In the genomic region with DNA sequence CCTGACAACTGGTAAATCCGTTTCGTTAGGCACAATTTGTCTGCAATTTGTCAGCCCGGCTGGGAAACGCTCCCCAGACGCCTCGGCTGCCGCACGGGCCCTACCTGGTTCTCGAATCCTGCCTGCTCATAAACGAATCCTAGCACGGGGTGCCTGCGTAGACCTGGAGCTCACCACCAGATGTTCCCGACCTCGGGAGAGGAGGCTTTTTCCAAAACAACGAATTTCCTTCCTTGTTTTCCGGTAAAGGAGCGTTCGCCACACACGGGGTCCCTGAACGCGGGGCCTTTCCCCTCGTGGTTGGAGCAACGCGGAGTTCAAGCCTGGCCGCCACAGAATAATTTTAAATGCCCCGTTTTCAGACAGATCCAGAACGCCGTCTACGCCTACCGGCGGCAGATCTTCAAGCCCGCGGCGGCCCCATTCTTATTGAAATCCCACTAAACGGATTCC, we compare ENCODE assay signal across 10 cellular contexts. TPM values are rescaled to one million over a fixed set of nuclear protein-coding genes. Genes with fewer than 3 reads are reported as not detected.
DNase-seq lines count a peak whose midpoint lies in the region; ATAC-seq and TF ChIP-seq lines count a peak whose summit lies in the region.
"Had no signal": no experiment of that assay in that cellular context is flagged by ENCODE, and none has a peak within 500 bp of the region (broad histone marks: within the 10 kb centered on the region; RNA-seq: fewer than 3 reads in every experiment).

No MANE protein-coding gene starts in this region.

- H3K9me3 Mint-ChIP-seq in natural killer cell treated with Interleukin-12 subunit alpha and Interleukin-12 subunit beta and Interleukin-15 and Interleukin-18, amount 100 ng/mL, for 72 hours, result no peaks in the 10 kb centered on the region
- H3K9me3 Mint-ChIP-seq in natural killer cell (no peaks in the 10 kb centered on the region), memory B cell (no peaks in the 10 kb centered on the region)
- H3K9me3 Mint-ChIP-seq in activated naive CD8-positive, alpha-beta T cell treated with anti-CD3 and anti-CD28 coated beads, Interleukin-2, amount 10 ng/mL, durations not matched to agents 7 days and 5 days, result no peaks in the 10 kb centered on the region

- H3K27me3 Mint-ChIP-seq in natural killer cell treated with Interleukin-12 subunit alpha and Interleukin-12 subunit beta and Interleukin-15 and Interleukin-18, amount 100 ng/mL, for 72 hours, result peaks cover 34 to 40% of the 10 kb centered on the region in 2 donors
- H3K27me3 Mint-ChIP-seq in natural killer cell (ENCODE audit: low read depth in 2 of 2) (peaks cover 45 to 66% of the 10 kb centered on the region in 2 donors), memory B cell (peaks cover 28% of the 10 kb centered on the region)
- H3K27me3 Mint-ChIP-seq in activated naive CD8-positive, alpha-beta T cell treated with anti-CD3 and anti-CD28 coated beads, Interleukin-2, amount 10 ng/mL, durations not matched to agents 7 days and 5 days, result peaks cover 74% of the 10 kb centered on the region

- H3K36me3 Mint-ChIP-seq in natural killer cell treated with Interleukin-12 subunit alpha and Interleukin-12 subunit beta and Interleukin-15 and Interleukin-18, amount 100 ng/mL, for 72 hours, result no peaks in the 10 kb centered on the region
- H3K36me3 Mint-ChIP-seq in natural killer cell (no peaks in the 10 kb centered on the region), memory B cell (peaks cover 2% of the 10 kb centered on the region)
- no peaks in the 10 kb centered on the region for H3K36me3 Mint-ChIP-seq in activated naive CD8-positive, alpha-beta T cell treated with anti-CD3 and anti-CD28 coated beads, Interleukin-2, amount 10 ng/mL, durations not matched to agents 7 days and 5 days

- POLR2A ChIA-PET in activated naive CD8-positive, alpha-beta T cell treated with anti-CD3 and anti-CD28 coated beads, Interleukin-2, amount 10 ng/mL, durations not matched to agents 7 days and 5 days (lab: Charles Lee), result no interaction called here

- intact Hi-C loops in natural killer cell (cut with micrococcal nuclease), result no loop called here

- no peak for ATAC-seq in natural killer cell treated with Interleukin-12 subunit alpha and Interleukin-12 subunit beta and Interleukin-15 and Interleukin-18, amount 100 ng/mL, for 72 hours
- ATAC-seq in natural killer cell (no peak), memory B cell (ENCODE audit: low read depth) (no peak), GM21737 (IDR thresholded peaks at IDR 0.05; ENCODE audit: unreplicated experiment) (no peak), HG03108 (IDR thresholded peaks at IDR 0.05; ENCODE audit: unreplicated experiment) (no peak)
- no peak for ATAC-seq in activated naive CD8-positive, alpha-beta T cell treated with anti-CD3 and anti-CD28 coated beads, Interleukin-2, amount 10 ng/mL, durations not matched to agents 7 days and 5 days (ENCODE audit: low read depth)
- ATAC-seq: HCT116 had no signal

- peak; percentile 49 for DNase-seq in natural killer cell treated with Interleukin-12 subunit alpha and Interleukin-12 subunit beta and Interleukin-15 and Interleukin-18, amount 100 ng/mL, for 72 hours (ENCODE audit: low spot score)
- no peak for DNase-seq in natural killer cell
- peak; percentile 53 for DNase-seq in activated naive CD8-positive, alpha-beta T cell treated with anti-CD3 and anti-CD28 coated beads, Interleukin-2, amount 10 ng/mL, durations not matched to agents 7 days and 5 days
- DNase-seq in memory B cell (ENCODE audit: low spot score in 2 of 2), result no peak
- no peak for DNase-seq in effector CD8-positive, alpha-beta T cell (lab: John Stamatoyannopoulos, UW)
- no peak for DNase-seq in NCI-H187 (lab: John Stamatoyannopoulos, UW)
- DNase-seq: NCI-H1436 treated with DMSO at 0.1 percent for 48 hours had no signal

- peaks cover 5 to 6% of the 10 kb centered on the region in 2 donors for H3K4me1 Mint-ChIP-seq in natural killer cell treated with Interleukin-12 subunit alpha and Interleukin-12 subunit beta and Interleukin-15 and Interleukin-18, amount 100 ng/mL, for 72 hours (ENCODE audit: low read depth in 2 of 2)
- peaks cover 12 to 32% of the 10 kb centered on the region in 2 donors for H3K4me1 Mint-ChIP-seq in natural killer cell
- peaks cover 14% of the 10 kb centered on the region for H3K4me1 Mint-ChIP-seq in activated naive CD8-positive, alpha-beta T cell treated with anti-CD3 and anti-CD28 coated beads, Interleukin-2, amount 10 ng/mL, durations not matched to agents 7 days and 5 days
- H3K4me1 Mint-ChIP-seq in memory B cell, result peaks cover 16% of the 10 kb centered on the region

- no peak overlapping the region for H3K4me3 Mint-ChIP-seq in natural killer cell treated with Interleukin-12 subunit alpha and Interleukin-12 subunit beta and Interleukin-15 and Interleukin-18, amount 100 ng/mL, for 72 hours
- H3K4me3 Mint-ChIP-seq in natural killer cell (no peak overlapping the region), memory B cell (peak overlapping the region; percentile 33)
- H3K4me3 Mint-ChIP-seq in activated naive CD8-positive, alpha-beta T cell treated with anti-CD3 and anti-CD28 coated beads, Interleukin-2, amount 10 ng/mL, durations not matched to agents 7 days and 5 days, result no peak overlapping the region

- TF ChIP-seq CTCF in natural killer cell (IDR thresholded peaks at IDR 0.05), result no peak

- H3K27ac Mint-ChIP-seq in natural killer cell treated with Interleukin-12 subunit alpha and Interleukin-12 subunit beta and Interleukin-15 and Interleukin-18, amount 100 ng/mL, for 72 hours, result peak overlapping the region in 1 of 2 donors; percentile 43
- H3K27ac Mint-ChIP-seq in natural killer cell, result no peak overlapping the region
- H3K27ac Mint-ChIP-seq in activated naive CD8-positive, alpha-beta T cell treated with anti-CD3 and anti-CD28 coated beads, Interleukin-2, amount 10 ng/mL, durations not matched to agents 7 days and 5 days, result no peak overlapping the region
- no peak overlapping the region for H3K27ac Mint-ChIP-seq in memory B cell

RNA-seq across cellular contexts. Expression of a gene that starts 1.1 kb away (rescaled TPM):
- total RNA-seq in natural killer cell treated with Interleukin-12 subunit alpha and Interleukin-12 subunit beta and Interleukin-15 and Interleukin-18, amount 100 ng/mL, for 72 hours, result 10 to 100 TPM in 1 of 2 donors, 1 to 10 TPM in 1; 1.6 to 72.7 TPM
- 100 to 1,000 TPM in 1 of 3 donors, 1 to 10 TPM in 1, under 1 TPM in 1; 0.92 to 225 (median 8.4) TPM for total RNA-seq in natural killer cell
- not detected for total RNA-seq in activated naive CD8-positive, alpha-beta T cell treated with anti-CD3 and anti-CD28 coated beads, Interleukin-2, amount 10 ng/mL, durations not matched to agents 7 days and 5 days

RNA-seq across cellular contexts. Expression of a gene that starts 25.2 kb away (rescaled TPM):
- not detected for total RNA-seq in natural killer cell treated with Interleukin-12 subunit alpha and Interleukin-12 subunit beta and Interleukin-15 and Interleukin-18, amount 100 ng/mL, for 72 hours
- total RNA-seq in natural killer cell, result not detected
- not detected for total RNA-seq in activated naive CD8-positive, alpha-beta T cell treated with anti-CD3 and anti-CD28 coated beads, Interleukin-2, amount 10 ng/mL, durations not matched to agents 7 days and 5 days

Comparison
In these comparisons a context has a peak if more than half of its experiments do, and no peak if none do; other contexts are left out.
1. DNase-seq: peak in natural killer cell treated with Interleukin-12 subunit alpha and Interleukin-12 subunit beta and Interleukin-15 and Interleukin-18, amount 100 ng/mL, for 72 hours (single experiment) and activated naive CD8-positive, alpha-beta T cell treated with anti-CD3 and anti-CD28 coated beads, Interleukin-2, amount 10 ng/mL, durations not matched to agents 7 days and 5 days (single experiment); none in natural killer cell (single experiment), memory B cell (0 of 2), effector CD8-positive, alpha-beta T cell (single experiment) and NCI-H187 (0 of 2).